In the genomic region with DNA sequence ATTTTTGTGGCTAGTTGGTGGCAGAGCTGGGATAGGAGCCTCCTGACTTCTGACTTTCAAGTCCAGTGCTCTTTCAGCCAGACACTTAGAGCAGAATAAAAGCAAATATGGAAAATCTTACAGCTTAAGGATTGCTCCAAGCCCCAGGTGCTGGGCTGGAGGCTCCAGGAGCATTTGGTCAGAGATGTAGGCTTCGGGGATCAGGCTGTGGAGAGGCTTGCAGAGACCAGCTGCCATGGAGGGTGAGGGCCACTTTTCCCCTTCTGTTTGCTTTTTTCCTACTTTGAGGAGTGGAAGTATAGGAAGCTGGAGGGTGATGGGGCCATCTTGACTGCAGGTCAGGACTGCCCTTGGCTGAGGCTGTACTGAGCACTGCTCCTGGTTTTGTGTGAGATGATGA, we compare ENCODE assay signal across 12 cellular contexts. TPM values are rescaled to one million over a fixed set of nuclear protein-coding genes. Genes with fewer than 3 reads are reported as not detected.
A peak's percentile ranks its signal among the peaks of the same experiment; 100 is the strongest.
DNase-seq lines count a peak whose midpoint lies in the region; ATAC-seq and TF ChIP-seq lines count a peak whose summit lies in the region.
"Had no signal": no experiment of that assay in that cellular context is flagged by ENCODE, and none has a peak within 500 bp of the region (broad histone marks: within the 10 kb centered on the region; RNA-seq: fewer than 3 reads in every experiment).

No MANE protein-coding gene starts in this region.

- no peak for TF ChIP-seq CTCF in tibial artery (IDR thresholded peaks at IDR 0.05)

- H2AK5ac ChIP-seq in mesenchymal stem cell (ENCODE audit: low read length, severe bottlenecking), result no peak overlapping the region

- H2BK5ac ChIP-seq in mesenchymal stem cell (ENCODE audit: low read depth, low read length, poor library complexity, severe bottlenecking), result no peak overlapping the region

- peak overlapping the region; percentile 1 for H4K91ac ChIP-seq in mesenchymal stem cell (ENCODE audit: low read length)

- no peak for ATAC-seq in activated T-cell treated with anti-CD3 and anti-CD28 coated beads, Interleukin-2, amount 50 U/mL, for 4 hours
- no peak for ATAC-seq in HG02884 (IDR thresholded peaks at IDR 0.05; ENCODE audit: unreplicated experiment)
- ATAC-seq: pancreas had no signal

- H3K27me3 ChIP-seq in mesenchymal stem cell (ENCODE audit: control insufficient read depth in 1 of 2, insufficient read depth in 1 of 2, low read length in 2 of 2) (peaks cover 0 to 13% of the 10 kb centered on the region in 2 experiments), tibial artery (no peaks in the 10 kb centered on the region)
- H3K27me3 ChIP-seq: pancreas had no signal

- no peaks in the 10 kb centered on the region for H3K9me3 Mint-ChIP-seq in activated T-cell treated with anti-CD3 and anti-CD28 coated beads, Interleukin-2, amount 50 U/mL, for 4 hours
- no peaks in the 10 kb centered on the region for H3K9me3 Mint-ChIP-seq in activated T-helper 2 cell treated with anti-CD3 and anti-CD28 coated beads, Interferon-gamma antibody, Interleukin-2, Interleukin-4, amounts not matched to agents 10 μg/mL and 5 μg/mL and 100 μg/mL, durations not matched to agents 14 hours and 24 hours and 36 hours

- H3K18ac ChIP-seq in mesenchymal stem cell (ENCODE audit: low read depth in 1 of 2, low read length in 2 of 2), result no peak overlapping the region

- peaks cover 0 to 20% of the 10 kb centered on the region in 2 experiments for H3K36me3 ChIP-seq in mesenchymal stem cell (ENCODE audit: control insufficient read depth in 1 of 2, insufficient read depth in 2 of 2, low read depth in 1 of 2, low read length in 2 of 2)
- H3K36me3 ChIP-seq in tibial artery, result peaks cover 0 to 1% (median 0%) of the 10 kb centered on the region in 3 donors

- no peak overlapping the region for H2BK12ac ChIP-seq in mesenchymal stem cell (ENCODE audit: low read length in 2 of 2)

- no peak overlapping the region for H3K23ac ChIP-seq in mesenchymal stem cell (ENCODE audit: low read length in 2 of 2)

- no peak overlapping the region for H4K8ac ChIP-seq in mesenchymal stem cell (ENCODE audit: low read length)

- H3K27ac Mint-ChIP-seq in activated T-helper 2 cell treated with anti-CD3 and anti-CD28 coated beads, Interferon-gamma antibody, Interleukin-2, Interleukin-4, amounts not matched to agents 10 μg/mL and 5 μg/mL and 100 μg/mL, durations not matched to agents 14 hours and 24 hours and 36 hours, result peak overlapping the region; percentile 60

- H3K79me1 ChIP-seq in mesenchymal stem cell (replicated peaks; ENCODE audit: low read length, poor library complexity, severe bottlenecking), result peaks cover 19% of the 10 kb centered on the region

- peaks cover 32% of the 10 kb centered on the region for H3K4me1 ChIP-seq in mesenchymal stem cell (ENCODE audit: control insufficient read depth, insufficient read depth, low read depth, low read length)
- peaks cover 0 to 91% (median 74%) of the 10 kb centered on the region in 4 donors for H3K4me1 ChIP-seq in tibial artery

- no peaks in the 10 kb centered on the region for H3K9me3 ChIP-seq in mesenchymal stem cell (ENCODE audit: control insufficient read depth, low read length)
- no peaks in the 10 kb centered on the region for H3K9me3 ChIP-seq in tibial artery
- H3K9me3 ChIP-seq: pancreas had no signal

- no peak overlapping the region for H2BK120ac ChIP-seq in mesenchymal stem cell (ENCODE audit: low read depth, low read length)

- intact Hi-C loops in activated T-helper 2 cell treated with anti-CD3 and anti-CD28 coated beads, Interferon-gamma antibody, Interleukin-2, Interleukin-4, amounts not matched to agents 10 μg/mL and 5 μg/mL and 100 μg/mL, durations not matched to agents 14 hours and 24 hours and 36 hours (cut with micrococcal nuclease), result no loop called here
- intact Hi-C loops in tibial artery (cut with DNase I; ENCODE audit: low total_unique reads), result no loop called here

- H3K27ac ChIP-seq in mesenchymal stem cell (ENCODE audit: low read length, poor library complexity, severe bottlenecking) (no peak overlapping the region), tibial artery (peak overlapping the region; percentile 79 to 83)
- H3K27ac ChIP-seq: pancreas had no signal

- no peak overlapping the region for H2AFZ ChIP-seq in mesenchymal stem cell (ENCODE audit: low read depth, low read length)

- no peak overlapping the region for H3K4ac ChIP-seq in mesenchymal stem cell (ENCODE audit: low read depth in 1 of 2, low read length in 2 of 2)

- no peak overlapping the region for H3K4me2 ChIP-seq in mesenchymal stem cell (ENCODE audit: low read length, poor library complexity, severe bottlenecking)

- H3K27me3 Mint-ChIP-seq in activated T-cell treated with anti-CD3 and anti-CD28 coated beads, Interleukin-2, amount 50 U/mL, for 4 hours (ENCODE audit: low read depth), result no peaks in the 10 kb centered on the region
- H3K27me3 Mint-ChIP-seq in activated T-helper 2 cell treated with anti-CD3 and anti-CD28 coated beads, Interferon-gamma antibody, Interleukin-2, Interleukin-4, amounts not matched to agents 10 μg/mL and 5 μg/mL and 100 μg/mL, durations not matched to agents 14 hours and 24 hours and 36 hours (ENCODE audit: low read depth), result no peaks in the 10 kb centered on the region

- H3K36me3 Mint-ChIP-seq in activated T-cell treated with anti-CD3 and anti-CD28 coated beads, Interleukin-2, amount 50 U/mL, for 4 hours (ENCODE audit: insufficient read depth), result peaks cover 13% of the 10 kb centered on the region
- peaks cover 74% of the 10 kb centered on the region for H3K36me3 Mint-ChIP-seq in activated T-helper 2 cell treated with anti-CD3 and anti-CD28 coated beads, Interferon-gamma antibody, Interleukin-2, Interleukin-4, amounts not matched to agents 10 μg/mL and 5 μg/mL and 100 μg/mL, durations not matched to agents 14 hours and 24 hours and 36 hours (ENCODE audit: low read depth)

- H3K4me1 Mint-ChIP-seq in activated T-cell treated with anti-CD3 and anti-CD28 coated beads, Interleukin-2, amount 50 U/mL, for 4 hours (ENCODE audit: low read depth), result peaks cover 88% of the 10 kb centered on the region
- H3K4me1 Mint-ChIP-seq in activated T-helper 2 cell treated with anti-CD3 and anti-CD28 coated beads, Interferon-gamma antibody, Interleukin-2, Interleukin-4, amounts not matched to agents 10 μg/mL and 5 μg/mL and 100 μg/mL, durations not matched to agents 14 hours and 24 hours and 36 hours (ENCODE audit: low read depth), result peaks cover 73% of the 10 kb centered on the region

- no peak overlapping the region for H3K14ac ChIP-seq in mesenchymal stem cell (ENCODE audit: low read length in 2 of 2)

- 97% methylated on average over 1 of the region's 1 CpG for WGBS in mesenchymal stem cell

- H2BK15ac ChIP-seq in mesenchymal stem cell (ENCODE audit: low read depth, poor library complexity, severe bottlenecking), result no peak overlapping the region

- peak overlapping the region; percentile 47 for H3K4me3 Mint-ChIP-seq in activated T-cell treated with anti-CD3 and anti-CD28 coated beads, Interleukin-2, amount 50 U/mL, for 4 hours
- peak overlapping the region; percentile 49 for H3K4me3 Mint-ChIP-seq in activated T-helper 2 cell treated with anti-CD3 and anti-CD28 coated beads, Interferon-gamma antibody, Interleukin-2, Interleukin-4, amounts not matched to agents 10 μg/mL and 5 μg/mL and 100 μg/mL, durations not matched to agents 14 hours and 24 hours and 36 hours (ENCODE audit: low read depth)

- no peak overlapping the region for H3K4me3 ChIP-seq in mesenchymal stem cell (ENCODE audit: insufficient read depth in 1 of 2, low read depth in 1 of 2, low read length in 2 of 2)
- no peak overlapping the region for H3K4me3 ChIP-seq in tibial artery
- H3K4me3 ChIP-seq: pancreas had no signal

- H3K9ac ChIP-seq in mesenchymal stem cell (ENCODE audit: low read length), result no peak overlapping the region

- DNase-seq in activated T-cell treated with anti-CD3 and anti-CD28 coated beads, Interleukin-2, amount 50 U/mL, for 4 hours, result no peak
- DNase-seq in activated T-cell treated with anti-CD3 and anti-CD28 coated beads, Interleukin-2, amount 50 U/mL, for 48 hours, result no peak
- no peak for DNase-seq in activated T-helper 2 cell treated with anti-CD3 and anti-CD28 coated beads, Interferon-gamma antibody, Interleukin-2, Interleukin-4, amounts not matched to agents 10 μg/mL and 5 μg/mL and 100 μg/mL, durations not matched to agents 14 hours and 24 hours and 36 hours (ENCODE audit: low spot score)
- no peak for DNase-seq in mesenchymal stem cell
- no peak for DNase-seq in tibial artery
- no peak for DNase-seq in GF-D8 (lab: John Stamatoyannopoulos, UW)
- DNase-seq in SW480 (ENCODE audit: low spot score), result no peak
- DNase-seq: activated gamma-delta T cell treated with Interleukin-2 at 50 U/mL for 16 hours; left colon; pancreas; stimulated activated CD4-positive, alpha-beta T cell treated with anti-CD3 and anti-CD28 coated beads, Interleukin-4, amount 100 ng/mL, for 1 hour had no signal

RNA-seq across cellular contexts. Expression of a gene that starts 58.9 kb away (rescaled TPM):
- 10 to 100 TPM; 51.4 to 65.9 (median 63.5) TPM for total RNA-seq in activated T-cell treated with anti-CD3 and anti-CD28 coated beads, Interleukin-2, amount 50 U/mL, for 4 hours
- total RNA-seq in activated T-helper 2 cell treated with anti-CD3 and anti-CD28 coated beads, Interferon-gamma antibody, Interleukin-2, Interleukin-4, amounts not matched to agents 10 μg/mL and 5 μg/mL and 100 μg/mL, durations not matched to agents 14 hours and 24 hours and 36 hours, result 56.2 and 64.2 TPM in 2 replicates
- 41.4 TPM for polyA plus RNA-seq in mesenchymal stem cell (2013, experiment 1 of 2)
- 42.1 TPM for polyA plus RNA-seq in mesenchymal stem cell (2013, experiment 2 of 2)
